19 cellular contexts compared by ENCODE assay signal in the genomic region with DNA sequence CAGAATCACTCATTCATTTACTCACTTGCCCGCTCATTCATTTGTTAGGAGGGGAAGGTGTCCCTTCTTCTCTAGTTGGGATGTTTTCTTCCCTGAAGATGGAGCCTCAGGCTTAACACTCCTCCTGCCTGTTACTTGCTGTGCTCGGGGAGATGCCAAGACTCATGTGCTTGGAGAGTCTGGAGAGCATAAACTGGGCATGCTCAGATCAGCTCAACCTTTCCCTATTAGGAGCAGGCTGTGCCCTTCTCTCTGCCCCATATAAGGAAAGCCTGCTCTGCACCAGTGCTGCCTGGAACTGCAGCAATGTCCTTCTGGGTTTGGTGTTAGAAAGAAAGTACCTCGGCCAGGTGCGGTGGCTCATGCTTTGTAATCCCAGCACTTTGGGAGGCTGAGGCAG. TPM values are rescaled to one million over a fixed set of nuclear protein-coding genes. Genes with fewer than 3 reads are reported as not detected.
DNase-seq lines count a peak whose midpoint lies in the region; ATAC-seq, FAIRE-seq and TF ChIP-seq lines count a peak whose summit lies in the region.
"Had no signal": no experiment of that assay in that cellular context is flagged by ENCODE, and none has a peak within 500 bp of the region (broad histone marks: within the 10 kb centered on the region; RNA-seq: fewer than 3 reads in every experiment).

No MANE protein-coding gene starts in this region.

- H3K4me1 ChIP-seq in RWPE2 (ENCODE audit: insufficient read depth, poor library complexity, severe bottlenecking) (no peaks in the 10 kb centered on the region), cardiac muscle cell (ENCODE audit: low read depth) (peaks cover 13% of the 10 kb centered on the region), prostate gland (replicated peaks) (no peaks in the 10 kb centered on the region), kidney (ENCODE audit: control insufficient read depth in 1 of 2, insufficient read depth in 1 of 2, low read depth in 1 of 2, low read length in 2 of 2) (peaks cover 3% of the 10 kb centered on the region in 2 donors)
- H3K4me1 ChIP-seq: breast epithelium had no signal

- no peak for FAIRE-seq in kidney (lab: Jason Lieb, UNC)
- FAIRE-seq: GM18507, islet of Langerhans had no signal

- H3K36me3 ChIP-seq in RWPE2 (ENCODE audit: low read depth) (peaks cover 99% of the 10 kb centered on the region), cardiac muscle cell (peaks cover 5% of the 10 kb centered on the region), prostate gland (peaks cover 10 to 23% of the 10 kb centered on the region in 2 donors), kidney (ENCODE audit: control insufficient read depth in 1 of 2, insufficient read depth in 2 of 2, low read length in 2 of 2) (peaks cover 15 to 18% of the 10 kb centered on the region in 2 donors)

- H3K27ac ChIP-seq in AG04450 (ENCODE audit: low read depth, low read length) (peak overlapping the region; percentile 68), RWPE2 (ENCODE audit: poor library complexity, severe bottlenecking) (no peak overlapping the region), cardiac muscle cell (peak overlapping the region; percentile 97), prostate gland (peak overlapping the region; percentile 36 to 38), kidney (ENCODE audit: low read depth in 2 of 2, low read length in 2 of 2) (no peak overlapping the region)
- H3K27ac ChIP-seq: breast epithelium, SK-N-MC had no signal

- H3K9ac ChIP-seq in kidney (ENCODE audit: low read length in 2 of 2), result no peak overlapping the region

- CTCF ChIA-PET in AG04450 (lab: Charles Lee), result interaction anchor here (1.0 to 2.1 kb wide), 2 partner anchors 38 to 166 kb away, joined by 4 to 8 read pairs; no protein-coding TSS in a partner anchor

- POLR2A ChIA-PET in AG04450 (lab: Yijun Ruan, JAX), result interaction anchor here (1.5 kb wide), 1 partner anchor 22 kb away, joined by 5 read pairs; a partner anchor contains a TSS

- WGBS in prostate gland, result 71% methylated on average over 4 of the region's 4 CpGs

- TF ChIP-seq CTCF in AG04450 (IDR thresholded peaks at IDR 0.05; ENCODE audit: low read depth, low read length) (no peak), RWPE2 (IDR thresholded peaks at IDR 0.05; ENCODE audit: poor library complexity, severe bottlenecking) (no peak), cardiac muscle cell (IDR thresholded peaks at IDR 0.05; ENCODE audit: low read depth, low read length) (no peak), prostate gland (IDR thresholded peaks at IDR 0.05) (no peak), kidney (IDR thresholded peaks at IDR 0.05; ENCODE audit: borderline replicate concordance, extremely low read depth, insufficient read depth) (no peak)

- DNase-seq in AG04450 (ENCODE audit: low read depth, low spot score), result no peak
- DNase-seq in RWPE2 (ENCODE audit: low spot score), result no peak
- DNase-seq in cardiac muscle cell (ENCODE audit: low read depth in 1 of 2, low spot score in 1 of 2), result peak; percentile 27 to 85
- no peak for DNase-seq in prostate gland (ENCODE audit: low spot score)
- no peak for DNase-seq in stimulated activated CD4-positive, alpha-beta T cell treated with anti-CD3 and anti-CD28 coated beads, Interleukin-15, amount 100 ng/mL, for 24 hours
- DNase-seq in stimulated activated naive CD4-positive, alpha-beta T cell (lab: John Stamatoyannopoulos, UW), result no peak
- no peak for DNase-seq in NCI-H774 (lab: John Stamatoyannopoulos, UW)
- DNase-seq in kidney, result no peak
- DNase-seq: activated CD8-positive, alpha-beta T cell treated with anti-CD3 and anti-CD28 coated beads, Interleukin-2, amount 10 ng/mL, durations not matched to agents 7 days and 5 days; activated gamma-delta T cell; Caco-2; effector memory CD8-positive, alpha-beta T cell; NCI-H1105; stimulated activated CD4-positive, alpha-beta T cell treated with anti-CD3 and anti-CD28 coated beads, Interleukin-2, amount 100 ng/mL, for 24 hours; stimulated activated CD8-positive, alpha-beta memory T cell treated with anti-CD3 and anti-CD28 coated beads, Interleukin-4, amount 100 ng/mL, for 48 hours had no signal

- H3K9me3 ChIP-seq in AG04450 (ENCODE audit: control insufficient read depth, insufficient read depth, low read length), result no peaks in the 10 kb centered on the region
- no peaks in the 10 kb centered on the region for H3K9me3 ChIP-seq in RWPE2 (ENCODE audit: severe bottlenecking)
- no peaks in the 10 kb centered on the region for H3K9me3 ChIP-seq in cardiac muscle cell (ENCODE audit: low read depth)
- H3K9me3 ChIP-seq in prostate gland, result no peaks in the 10 kb centered on the region
- H3K9me3 ChIP-seq in kidney (ENCODE audit: control insufficient read depth in 1 of 2, low read length in 2 of 2), result no peaks in the 10 kb centered on the region
- H3K9me3 ChIP-seq: breast epithelium, Caco-2 had no signal

- peak; percentile 18; the same call in 1 of the 3 replicates for ATAC-seq in RWPE2 (ENCODE audit: low read depth)
- ATAC-seq: activated CD8-positive, alpha-beta T cell treated with anti-CD3 and anti-CD28 coated beads, Interleukin-2, amount 10 ng/mL, durations not matched to agents 7 days and 5 days; effector memory CD8-positive, alpha-beta T cell had no signal

- intact Hi-C loops in prostate gland (cut with DNase I), result no loop called here
- intact Hi-C loops in kidney (cut with DNase I), result no loop called here

- no peak for TF ChIP-seq POLR2A in prostate gland (IDR thresholded peaks at IDR 0.05)

- no peaks in the 10 kb centered on the region for H3K27me3 ChIP-seq in AG04450 (ENCODE audit: control insufficient read depth, insufficient read depth, low read length)
- no peaks in the 10 kb centered on the region for H3K27me3 ChIP-seq in RWPE2 (ENCODE audit: insufficient read depth, poor library complexity, severe bottlenecking)
- no peaks in the 10 kb centered on the region for H3K27me3 ChIP-seq in cardiac muscle cell
- no peaks in the 10 kb centered on the region for H3K27me3 ChIP-seq in prostate gland (replicated peaks; ENCODE audit: insufficient read depth)
- H3K27me3 ChIP-seq: breast epithelium had no signal

- H3K4me3 ChIP-seq in AG04450 (ENCODE audit: low read depth, low read length) (no peak overlapping the region), RWPE2 (ENCODE audit: severe bottlenecking) (no peak overlapping the region), cardiac muscle cell (no peak overlapping the region), prostate gland (no peak overlapping the region), kidney (ENCODE audit: low read length in 2 of 2) (no peak overlapping the region)
- H3K4me3 ChIP-seq: breast epithelium, SK-N-MC had no signal

RNA-seq across cellular contexts. Expression of a gene that starts 18.0 kb away (rescaled TPM):
- polyA plus RNA-seq in AG04450 (2011; rRNA removed) (148 and 171 TPM in 2 replicates), cardiac muscle cell (164 and 173 TPM in 2 replicates), kidney (ENCODE audit: insufficient read depth, low read depth, low replicate concordance) (105 TPM)
- polyA minus RNA-seq in AG04450 (2011; rRNA and poly(A)+ RNA removed), result 87.4 and 99.3 TPM in 2 replicates
- total RNA-seq in cardiac muscle cell (64.0 and 126 TPM in 2 replicates), prostate gland (10 to 100 TPM; 47.1 to 64.7 TPM), kidney (99.1 TPM)

RNA-seq across cellular contexts. Expression of a gene that starts 22.5 kb away (rescaled TPM):
- polyA plus RNA-seq in AG04450 (2011; rRNA removed) (24.7 and 34.1 TPM in 2 replicates), cardiac muscle cell (37.2 and 43.9 TPM in 2 replicates), kidney (ENCODE audit: insufficient read depth, low read depth, low replicate concordance) (18.3 TPM)
- 59.3 and 77.2 TPM in 2 replicates for polyA minus RNA-seq in AG04450 (2011; rRNA and poly(A)+ RNA removed)
- total RNA-seq in cardiac muscle cell (36.9 and 38.4 TPM in 2 replicates), prostate gland (10 to 100 TPM; 34.5 to 54.8 TPM), kidney (16.3 TPM)

RNA-seq across cellular contexts. Expression of a gene that starts 59.6 kb away (rescaled TPM):
- polyA plus RNA-seq in AG04450 (2011; rRNA removed), result 19.1 and 23.6 TPM in 2 replicates
- 10.8 and 13.6 TPM in 2 replicates for polyA minus RNA-seq in AG04450 (2011; rRNA and poly(A)+ RNA removed)
- total RNA-seq in cardiac muscle cell, result 18.2 and 22.0 TPM in 2 replicates
- polyA plus RNA-seq in cardiac muscle cell, result 22.9 and 30.8 TPM in 2 replicates
- 10 to 100 TPM; 72.8 to 77.2 TPM for total RNA-seq in prostate gland
- total RNA-seq in kidney, result 81.4 TPM
- 33.6 TPM for polyA plus RNA-seq in kidney (ENCODE audit: insufficient read depth, low read depth, low replicate concordance)

Comparison
In these comparisons a context has a peak if more than half of its experiments do, and no peak if none do; other contexts are left out.
1. DNase-seq: peak in cardiac muscle cell (2 of 2); none in AG04450 (single experiment), RWPE2 (single experiment), prostate gland (single experiment), stimulated activated CD4-positive, alpha-beta T cell treated with anti-CD3 and anti-CD28 coated beads, Interleukin-15, amount 100 ng/mL, for 24 hours (single experiment), stimulated activated naive CD4-positive, alpha-beta T cell (0 of 6), NCI-H774 (single experiment) and kidney (single experiment).
2. H3K27ac ChIP-seq: peak in AG04450 (single experiment), cardiac muscle cell (single experiment) and prostate gland (2 of 2); none in RWPE2 (single experiment) and kidney (0 of 2).